ENCODE assay signal across 6 cellular contexts in genomic region chr7:144245372-144245771, GRCh38. TPM values are rescaled to one million over a fixed set of nuclear protein-coding genes. Genes with fewer than 3 reads are reported as not detected.
"Had no signal": no experiment of that assay in that cellular context is flagged by ENCODE, and none has a peak within 500 bp of the region (broad histone marks: within the 10 kb centered on the region; RNA-seq: fewer than 3 reads in every experiment).

No MANE protein-coding gene starts in this region.

RNA-seq across cellular contexts. Expression of gene OR2A42, which starts 6.0 kb away (rescaled TPM):
- total RNA-seq: H4, H7, HT-29, IMR-90, K562 had no signal
- polyA plus RNA-seq: IMR-90, K562 had no signal

RNA-seq across cellular contexts. Expression of gene OR2A7, which starts 19.2 kb away (rescaled TPM):
- total RNA-seq: GM23248, H4, IMR-90, K562 had no signal
- polyA plus RNA-seq: IMR-90 had no signal

RNA-seq across cellular contexts. Expression of gene CTAGE8, which starts 23.7 kb away (rescaled TPM):
- total RNA-seq: GM23248, H7, HT-29, IMR-90 had no signal
- polyA plus RNA-seq: GM23248, IMR-90 had no signal

RNA-seq across cellular contexts. Expression of gene ARHGEF35, which starts 49.7 kb away (rescaled TPM):
- total RNA-seq: IMR-90 had no signal
- polyA plus RNA-seq: IMR-90 had no signal
